ENCODE assay signal across 1 cellular context in the genomic region with DNA sequence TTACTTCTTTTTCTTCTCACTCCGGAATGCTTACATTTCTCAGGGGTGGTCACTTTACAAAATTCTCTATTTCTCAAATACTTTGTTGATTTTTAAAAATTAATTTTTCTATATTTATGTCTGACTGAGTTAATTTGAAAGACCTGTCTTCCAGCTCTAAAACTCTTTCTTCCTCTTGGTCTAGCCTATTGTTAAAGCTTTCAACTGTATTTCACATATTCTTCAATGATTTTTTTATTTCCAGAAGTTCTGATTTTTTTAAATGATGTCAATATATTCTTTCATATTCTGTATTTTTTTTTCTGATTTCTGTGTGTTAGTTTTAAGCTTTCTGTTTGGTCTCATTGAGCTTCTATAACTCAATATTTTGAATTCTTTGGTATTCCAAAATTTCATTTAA.
TF ChIP-seq lines count a peak whose summit lies in the region.

No MANE protein-coding gene starts in this region.

TF ChIP-seq in K562, 482 proteins besides CTCF, POLR2A, EP300 and RAD21 (continued from another document):
- TF ChIP-seq, protein P1, sequence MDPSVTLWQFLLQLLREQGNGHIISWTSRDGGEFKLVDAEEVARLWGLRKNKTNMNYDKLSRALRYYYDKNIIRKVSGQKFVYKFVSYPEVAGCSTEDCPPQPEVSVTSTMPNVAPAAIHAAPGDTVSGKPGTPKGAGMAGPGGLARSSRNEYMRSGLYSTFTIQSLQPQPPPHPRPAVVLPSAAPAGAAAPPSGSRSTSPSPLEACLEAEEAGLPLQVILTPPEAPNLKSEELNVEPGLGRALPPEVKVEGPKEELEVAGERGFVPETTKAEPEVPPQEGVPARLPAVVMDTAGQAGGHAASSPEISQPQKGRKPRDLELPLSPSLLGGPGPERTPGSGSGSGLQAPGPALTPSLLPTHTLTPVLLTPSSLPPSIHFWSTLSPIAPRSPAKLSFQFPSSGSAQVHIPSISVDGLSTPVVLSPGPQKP (CRISPR knock-in tag; IDR thresholded peaks at IDR 0.05): no peak
